ENCODE assay signal across 15 cellular contexts in genomic region chr3:64798316-64798715, GRCh38.
DNase-seq lines count a peak whose midpoint lies in the region; ATAC-seq and TF ChIP-seq lines count a peak whose summit lies in the region.
"Had no signal": no experiment of that assay in that cellular context is flagged by ENCODE, and none has a peak within 500 bp of the region (broad histone marks: within the 10 kb centered on the region; RNA-seq: fewer than 3 reads in every experiment).

No MANE protein-coding gene starts in this region.

- no peaks in the 10 kb centered on the region for H3K36me3 ChIP-seq in right atrium auricular region
- peaks cover 0 to 37% of the 10 kb centered on the region in 2 donors for H3K36me3 ChIP-seq in gastroesophageal sphincter
- no peaks in the 10 kb centered on the region for H3K36me3 ChIP-seq in mesenchymal stem cell (ENCODE audit: control insufficient read depth in 1 of 2, insufficient read depth in 2 of 2, low read depth in 1 of 2, low read length in 2 of 2)

- H3K4me3 ChIP-seq in right atrium auricular region, result no peak overlapping the region
- H3K4me3 ChIP-seq in gastroesophageal sphincter, result no peak overlapping the region
- no peak overlapping the region for H3K4me3 ChIP-seq in mesenchymal stem cell (ENCODE audit: insufficient read depth in 1 of 2, low read depth in 1 of 2, low read length in 2 of 2)
- H3K4me3 ChIP-seq: GM23338 had no signal

- no peak overlapping the region for H3K4me2 ChIP-seq in mesenchymal stem cell (ENCODE audit: low read length, poor library complexity, severe bottlenecking)
- H3K4me2 ChIP-seq: GM23338 had no signal

- DNase-seq in Right ventricle myocardium superior, result peak; percentile 56
- DNase-seq in right atrium auricular region (ENCODE audit: low spot score), result no peak
- no peak for DNase-seq in mesenchymal stem cell
- no peak for DNase-seq in activated naive CD4-positive, alpha-beta T cell (lab: John Stamatoyannopoulos, UW)
- no peak for DNase-seq in NCI-H2171 treated with DMSO at 0.1 percent for 48 hours (lab: John Stamatoyannopoulos, UW)
- no peak for DNase-seq in D341Med (ENCODE audit: low spot score)
- DNase-seq: Caco-2, DND-41, GF-D8, KBM-7, NCI-H1048, NCI-H1694 treated with DMSO at 0.1 percent for 48 hours had no signal

- no peak overlapping the region for H2AFZ ChIP-seq in mesenchymal stem cell (ENCODE audit: low read depth, low read length)
- H2AFZ ChIP-seq: GM23338 had no signal

- intact Hi-C loops in Right ventricle myocardium superior (cut with DNase I), result no loop called here

- H3K18ac ChIP-seq in mesenchymal stem cell (ENCODE audit: low read depth in 1 of 2, low read length in 2 of 2), result no peak overlapping the region

- TF ChIP-seq CTCF in right atrium auricular region (IDR thresholded peaks at IDR 0.05) (no peak), gastroesophageal sphincter (IDR thresholded peaks at IDR 0.05) (no peak)

- TF ChIP-seq POLR2A in gastroesophageal sphincter (IDR thresholded peaks at IDR 0.05), result no peak

- H4K8ac ChIP-seq in mesenchymal stem cell (ENCODE audit: low read length), result peak overlapping the region; percentile 4

- no peak overlapping the region for H2BK15ac ChIP-seq in mesenchymal stem cell (ENCODE audit: low read depth, poor library complexity, severe bottlenecking)

- H3K4me1 ChIP-seq in right atrium auricular region (peaks cover 0 to under 1% of the 10 kb centered on the region in 2 donors), gastroesophageal sphincter (peaks cover 0 to 18% (median 0%) of the 10 kb centered on the region in 3 donors), mesenchymal stem cell (ENCODE audit: control insufficient read depth, insufficient read depth, low read depth, low read length) (no peaks in the 10 kb centered on the region)
- H3K4me1 ChIP-seq: Caco-2 had no signal

- no peak overlapping the region for H2BK5ac ChIP-seq in mesenchymal stem cell (ENCODE audit: low read depth, low read length, poor library complexity, severe bottlenecking)

- no peak overlapping the region for H3K4ac ChIP-seq in mesenchymal stem cell (ENCODE audit: low read depth in 1 of 2, low read length in 2 of 2)

- H2AK5ac ChIP-seq in mesenchymal stem cell (ENCODE audit: low read length, severe bottlenecking), result no peak overlapping the region

- H3K9me3 ChIP-seq in right atrium auricular region (no peaks in the 10 kb centered on the region), gastroesophageal sphincter (no peaks in the 10 kb centered on the region), mesenchymal stem cell (ENCODE audit: control insufficient read depth, low read length) (no peaks in the 10 kb centered on the region)
- H3K9me3 ChIP-seq: Caco-2 had no signal

- H3K27me3 ChIP-seq in right atrium auricular region (no peaks in the 10 kb centered on the region), gastroesophageal sphincter (no peaks in the 10 kb centered on the region), mesenchymal stem cell (ENCODE audit: control insufficient read depth in 1 of 2, insufficient read depth in 1 of 2, low read length in 2 of 2) (no peaks in the 10 kb centered on the region)

- ATAC-seq in Right ventricle myocardium superior (ENCODE audit: poor library complexity) (peak; percentile 79), gastroesophageal sphincter (peak; percentile 60), HG03521 (IDR thresholded peaks at IDR 0.05; ENCODE audit: unreplicated experiment) (no peak)
- ATAC-seq: GM23338 had no signal

- H2BK120ac ChIP-seq in mesenchymal stem cell (ENCODE audit: low read depth, low read length), result no peak overlapping the region

- H3K79me1 ChIP-seq in mesenchymal stem cell (replicated peaks; ENCODE audit: low read length, poor library complexity, severe bottlenecking), result no peaks in the 10 kb centered on the region

- H3K9ac ChIP-seq in mesenchymal stem cell (ENCODE audit: low read length), result no peak overlapping the region

- H3K23ac ChIP-seq in mesenchymal stem cell (ENCODE audit: low read length in 2 of 2), result no peak overlapping the region

- no peak overlapping the region for H3K14ac ChIP-seq in mesenchymal stem cell (ENCODE audit: low read length in 2 of 2)

- H4K91ac ChIP-seq in mesenchymal stem cell (ENCODE audit: low read length), result no peak overlapping the region

- H2BK12ac ChIP-seq in mesenchymal stem cell (ENCODE audit: low read length in 2 of 2), result no peak overlapping the region

- 80 to 87% methylated on average over 3 to 5 of the region's 5 CpGs for WGBS in gastroesophageal sphincter (ENCODE audit: low coverage in 1 of 2), 2 donors
- 98% methylated on average over 5 of the region's 5 CpGs for WGBS in mesenchymal stem cell

- no peak for TF ChIP-seq EP300 in gastroesophageal sphincter (IDR thresholded peaks at IDR 0.05)

- H3K27ac ChIP-seq in right atrium auricular region, result no peak overlapping the region
- H3K27ac ChIP-seq in gastroesophageal sphincter, result no peak overlapping the region
- no peak overlapping the region for H3K27ac ChIP-seq in mesenchymal stem cell (ENCODE audit: low read length, poor library complexity, severe bottlenecking)
